Comparison of ENCODE assay signal across 8 cellular contexts in the genomic region with DNA sequence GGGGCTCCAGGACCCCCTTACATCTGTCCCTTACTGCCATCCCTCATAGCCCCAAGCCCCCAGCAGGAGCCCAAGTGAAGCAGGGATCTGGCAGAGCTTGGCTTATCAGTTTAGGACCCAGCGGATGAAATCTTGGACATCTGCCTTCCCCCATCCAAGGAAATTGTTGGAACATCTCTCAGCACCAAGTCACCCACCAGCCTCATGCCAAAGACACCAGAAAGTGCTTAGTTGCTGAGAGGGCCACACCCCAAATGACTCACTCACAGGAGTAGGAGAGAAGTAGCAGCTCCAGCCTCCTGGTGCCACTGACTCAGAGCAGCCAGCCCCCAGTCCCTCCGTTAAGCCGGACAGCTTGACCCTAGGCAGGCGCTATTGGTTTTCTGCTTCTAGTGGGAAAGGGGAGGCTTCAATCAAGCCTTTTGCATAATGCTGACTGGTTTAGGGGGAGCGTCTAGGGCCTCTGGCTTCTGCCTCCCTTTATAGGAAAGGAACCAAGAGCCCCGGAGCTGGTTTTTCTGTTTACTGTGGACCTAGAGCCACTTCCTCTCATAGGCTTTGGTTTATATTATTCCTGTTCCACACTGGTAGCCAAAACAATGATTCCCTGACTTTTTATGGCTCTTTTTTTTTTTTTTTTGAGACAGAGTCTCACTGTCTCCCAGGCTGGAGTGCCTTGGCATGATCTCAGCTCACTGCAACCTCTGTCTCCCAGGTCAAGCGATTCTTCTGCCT.
DNase-seq lines count a peak whose midpoint lies in the region; ATAC-seq lines count a peak whose summit lies in the region.

No MANE protein-coding gene starts in this region.

- H3K4me3 Mint-ChIP-seq in activated T-cell treated with anti-CD3 and anti-CD28 coated beads, Interleukin-2, amount 50 U/mL, for 4 hours, result no peak overlapping the region

- ATAC-seq in Right ventricle myocardium inferior, result peak; percentile 51
- ATAC-seq in HG02759 (IDR thresholded peaks at IDR 0.05; ENCODE audit: unreplicated experiment), result no peak
- no peak for ATAC-seq in GM18867 (IDR thresholded peaks at IDR 0.05; ENCODE audit: unreplicated experiment)
- no peak for ATAC-seq in activated T-cell treated with anti-CD3 and anti-CD28 coated beads, Interleukin-2, amount 50 U/mL, for 4 hours

- H3K36me3 Mint-ChIP-seq in activated T-cell treated with anti-CD3 and anti-CD28 coated beads, Interleukin-2, amount 50 U/mL, for 4 hours (ENCODE audit: insufficient read depth), result no peaks in the 10 kb centered on the region

- intact Hi-C loops in Right ventricle myocardium inferior (cut with DNase I), result no loop called here
- intact Hi-C loops in cardiac septum (cut with DNase I), result no loop called here

- no peaks in the 10 kb centered on the region for H3K27me3 Mint-ChIP-seq in activated T-cell treated with anti-CD3 and anti-CD28 coated beads, Interleukin-2, amount 50 U/mL, for 4 hours (ENCODE audit: low read depth)

- H3K9me3 Mint-ChIP-seq in activated T-cell treated with anti-CD3 and anti-CD28 coated beads, Interleukin-2, amount 50 U/mL, for 4 hours, result no peaks in the 10 kb centered on the region

- H3K4me1 Mint-ChIP-seq in activated T-cell treated with anti-CD3 and anti-CD28 coated beads, Interleukin-2, amount 50 U/mL, for 4 hours (ENCODE audit: low read depth), result no peaks in the 10 kb centered on the region

- H3K27ac ChIP-seq in temporal lobe (ENCODE audit: low read depth, low read length), result peak overlapping the region; percentile 100

- DNase-seq in Right ventricle myocardium inferior (ENCODE audit: missing footprints) (peak; percentile 72), cardiac septum (ENCODE audit: low spot score) (no peak), astrocyte of the hippocampus (ENCODE audit: low read depth, low spot score) (peak; percentile 98), islet precursor cell (peak; percentile 99)
- DNase-seq in activated T-cell treated with anti-CD3 and anti-CD28 coated beads, Interleukin-2, amount 50 U/mL, for 4 hours, result no peak

Comparison
In these comparisons a context has a peak if more than half of its experiments do, and no peak if none do; other contexts are left out.
1. DNase-seq: peak in Right ventricle myocardium inferior (single experiment), astrocyte of the hippocampus (single experiment) and islet precursor cell (single experiment); none in cardiac septum (single experiment) and activated T-cell treated with anti-CD3 and anti-CD28 coated beads, Interleukin-2, amount 50 U/mL, for 4 hours (single experiment).